Comparison of ENCODE assay signal across 8 cellular contexts in genomic region chr16:31876955-31877828, GRCh38. TPM values are rescaled to one million over a fixed set of nuclear protein-coding genes. Genes with fewer than 3 reads are reported as not detected.
DNase-seq lines count a peak whose midpoint lies in the region; ATAC-seq and TF ChIP-seq lines count a peak whose summit lies in the region.

No MANE protein-coding gene starts in this region.

- TF ChIP-seq CTCF in esophagus muscularis mucosa (IDR thresholded peaks at IDR 0.05), result no peak

- peak overlapping the region in 1 of 4 donors; percentile 12 for H3K4me3 ChIP-seq in esophagus muscularis mucosa
- H3K4me3 ChIP-seq in skeletal muscle tissue (ENCODE audit: low read length in 3 of 3), result no peak overlapping the region

- H3K4me1 ChIP-seq in esophagus muscularis mucosa (peaks cover 37 to 74% (median 69%) of the 10 kb centered on the region in 4 donors), skeletal muscle tissue (ENCODE audit: control insufficient read depth in 3 of 3, insufficient read depth in 3 of 3, low read length in 3 of 3) (peaks cover 17 to 36% (median 23%) of the 10 kb centered on the region in 3 donors)

- no peak for TF ChIP-seq EP300 in esophagus muscularis mucosa (IDR thresholded peaks at IDR 0.05)

- TF ChIP-seq POLR2A in esophagus muscularis mucosa (IDR thresholded peaks at IDR 0.05; ENCODE audit: low read depth), result no peak

- DNase-seq in AG20443 (ENCODE audit: low spot score) (peak; percentile 77), T-helper 22 cell (ENCODE audit: low read depth) (peak; percentile 56), esophagus muscularis mucosa (ENCODE audit: extremely low spot score) (no peak), DMS79 treated with DMSO at 0.1 percent for 48 hours (lab: John Stamatoyannopoulos, UW) (no peak), DMS 273 treated with DMSO at 0.1 percent for 48 hours (lab: John Stamatoyannopoulos, UW) (no peak)

- H3K27ac ChIP-seq in esophagus muscularis mucosa (replicated peaks in 1 of 4) (peak overlapping the region; percentile 36 to 56 (median 48)), skeletal muscle tissue (ENCODE audit: low read depth, low read length) (peak overlapping the region; percentile 37)

- H3K9me3 ChIP-seq in esophagus muscularis mucosa, result no peaks in the 10 kb centered on the region
- no peaks in the 10 kb centered on the region for H3K9me3 ChIP-seq in skeletal muscle tissue (ENCODE audit: control insufficient read depth in 3 of 3, low read length in 3 of 3)

- H3K36me3 ChIP-seq in esophagus muscularis mucosa, result peaks cover 0 to 5% (median 0%) of the 10 kb centered on the region in 4 donors
- H3K36me3 ChIP-seq in skeletal muscle tissue (ENCODE audit: control insufficient read depth in 3 of 3, insufficient read depth in 3 of 3, low read length in 3 of 3), result peaks cover 0 to 3% (median 0%) of the 10 kb centered on the region in 3 donors

- WGBS in esophagus muscularis mucosa, result 26% methylated on average over 5 of the region's 5 CpGs

- intact Hi-C loops in esophagus muscularis mucosa (cut with DNase I), result loop anchor here (10.0 kb wide), 1 partner anchor 162 kb away; a partner anchor contains a TSS

- H3K27me3 ChIP-seq in esophagus muscularis mucosa (no peaks in the 10 kb centered on the region), skeletal muscle tissue (ENCODE audit: control insufficient read depth in 3 of 3, insufficient read depth in 3 of 3, low read length in 3 of 3) (no peaks in the 10 kb centered on the region)

- ATAC-seq in GM19023 (IDR thresholded peaks at IDR 0.05; ENCODE audit: unreplicated experiment), result peak; percentile 45
- peak; percentile 46 for ATAC-seq in HG03159 (IDR thresholded peaks at IDR 0.05; ENCODE audit: unreplicated experiment)

- H3K9ac ChIP-seq in skeletal muscle tissue (ENCODE audit: low read depth in 1 of 3, low read length in 3 of 3), result no peak overlapping the region

RNA-seq across cellular contexts. Expression of gene ZNF267, which starts 3.6 kb away (rescaled TPM):
- total RNA-seq in esophagus muscularis mucosa, result 1 to 10 TPM; 6.1 to 9.1 (median 7.4) TPM
- 4.2 TPM for total RNA-seq in skeletal muscle tissue

Comparison
In these comparisons a context has a peak if more than half of its experiments do, and no peak if none do; other contexts are left out.
1. DNase-seq: peak in AG20443 (single experiment) and T-helper 22 cell (single experiment); none in esophagus muscularis mucosa (single experiment), DMS79 treated with DMSO at 0.1 percent for 48 hours (single experiment) and DMS 273 treated with DMSO at 0.1 percent for 48 hours (single experiment).